Comparison of ENCODE assay signal across 10 cellular contexts in genomic region chr4:1562371-1562770, GRCh38.
"Had no signal": no experiment of that assay in that cellular context is flagged by ENCODE, and none has a peak within 500 bp of the region (broad histone marks: within the 10 kb centered on the region; RNA-seq: fewer than 3 reads in every experiment).

No MANE protein-coding gene starts in this region.

- H3K4me1 ChIP-seq: HAP-1 had no signal

- H3K27ac Mint-ChIP-seq: GM23338, H9, HFFc6 had no signal

- FAIRE-seq: H54 had no signal

- H3K9me3 ChIP-seq: HAP-1 had no signal

- H3K4me3 Mint-ChIP-seq: GM23338, H9, HFFc6 had no signal

- H3K9ac ChIP-seq: GM23248 had no signal

- H3K27ac ChIP-seq: GM23248 had no signal

- H2AFZ ChIP-seq: GM23248, GM23338 had no signal

- H3K36me3 ChIP-seq: HAP-1 had no signal

- H3K9me3 Mint-ChIP-seq: GM23338, H9, HFFc6 had no signal

- ATAC-seq: GM23338, HCT116 had no signal

- H3K4me3 ChIP-seq: GM23248, GM23338, HAP-1 had no signal

- H3K4me2 ChIP-seq: GM23338 had no signal

- DNase-seq: GM23248, GOT3, H7, H9, HCEC 1CT, HFFc6 had no signal
